In the genomic region with DNA sequence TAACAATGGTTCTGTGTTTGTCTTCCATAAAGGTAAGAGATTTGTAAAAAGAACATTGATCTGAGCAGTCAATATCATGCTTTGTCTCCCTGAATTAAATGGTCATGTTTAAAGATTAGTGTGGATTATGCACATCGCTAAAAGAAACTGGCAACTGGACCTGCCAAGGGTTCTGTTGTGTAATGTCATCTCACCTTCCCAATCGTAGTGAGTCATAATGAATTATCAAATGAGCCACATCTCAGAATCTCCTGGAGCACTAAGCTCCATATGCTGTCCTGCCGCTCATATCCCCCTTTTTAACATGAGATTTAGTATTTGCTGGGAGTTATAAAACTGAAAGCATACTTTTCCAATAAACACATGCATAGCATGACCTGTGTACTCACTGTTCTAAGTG, we compare ENCODE assay signal across 24 cellular contexts.
DNase-seq lines count a peak whose midpoint lies in the region; ATAC-seq, FAIRE-seq and TF ChIP-seq lines count a peak whose summit lies in the region.
"Had no signal": no experiment of that assay in that cellular context is flagged by ENCODE, and none has a peak within 500 bp of the region (broad histone marks: within the 10 kb centered on the region; RNA-seq: fewer than 3 reads in every experiment).

No MANE protein-coding gene starts in this region.

- no peaks in the 10 kb centered on the region for H3K79me2 ChIP-seq in mesendoderm (ENCODE audit: control insufficient read depth, insufficient read depth, low read length)

- WGBS in body of pancreas, 2 donors = 20 to 33% methylated on average over 3 of the region's 3 CpGs
- WGBS in pancreas, 2 donors = 18 to 22% methylated on average over 3 of the region's 3 CpGs
- WGBS in mesendoderm (ENCODE audit: extremely low coverage, insufficient coverage, low lambda C conversion rate) = no CpG with 5 or more reads among the region's 3 CpGs
- WGBS in esophagus squamous epithelium, 2 donors = 48 to 67% methylated on average over 3 of the region's 3 CpGs

- TF ChIP-seq POLR2A in body of pancreas (IDR thresholded peaks at IDR 0.05) (no peak), esophagus squamous epithelium (IDR thresholded peaks at IDR 0.05) (no peak)

- no peaks in the 10 kb centered on the region for H3K27me3 ChIP-seq in body of pancreas
- H3K27me3 ChIP-seq in pancreas = no peaks in the 10 kb centered on the region
- no peaks in the 10 kb centered on the region for H3K27me3 ChIP-seq in mesendoderm (ENCODE audit: insufficient read depth, low read length, poor library complexity)
- no peaks in the 10 kb centered on the region for H3K27me3 ChIP-seq in esophagus squamous epithelium
- H3K27me3 ChIP-seq: BE2C, BLaER1 had no signal

- no peaks in the 10 kb centered on the region for H3K79me1 ChIP-seq in mesendoderm (ENCODE audit: low read length)

- TF ChIP-seq CTCF in body of pancreas (IDR thresholded peaks at IDR 0.05) (no peak), epithelial cell of esophagus (IDR thresholded peaks at IDR 0.05; ENCODE audit: insufficient read depth, low read depth, low read length, missing control alignments) (no peak), pancreas (IDR thresholded peaks at IDR 0.05) (no peak), esophagus squamous epithelium (IDR thresholded peaks at IDR 0.05) (no peak)

- H3K4me3 ChIP-seq in body of pancreas (no peak overlapping the region), epithelial cell of esophagus (ENCODE audit: low read length) (no peak overlapping the region), pancreas (no peak overlapping the region), mesendoderm (ENCODE audit: low read length) (no peak overlapping the region), esophagus squamous epithelium (no peak overlapping the region)
- H3K4me3 ChIP-seq: BLaER1 had no signal

- no peak overlapping the region for H3K4me2 ChIP-seq in mesendoderm (ENCODE audit: low read length)
- H3K4me2 ChIP-seq: BLaER1 had no signal

- H3K56ac ChIP-seq in mesendoderm (ENCODE audit: low read length) = no peak overlapping the region

- no peak for FAIRE-seq in pancreas (lab: Jason Lieb, UNC)
- FAIRE-seq: D721Med, G401.6, GM12891, GM19239 had no signal

- H3K27ac ChIP-seq in body of pancreas (peak overlapping the region in 2 of 4 donors; percentile 10 to 46), pancreas (no peak overlapping the region), mesendoderm (ENCODE audit: low read depth, low read length) (no peak overlapping the region), esophagus squamous epithelium (no peak overlapping the region)
- H3K27ac ChIP-seq: BLaER1 had no signal

- no peak overlapping the region for H4K5ac ChIP-seq in mesendoderm (ENCODE audit: low read length)

- no peak overlapping the region for H2BK120ac ChIP-seq in mesendoderm (ENCODE audit: low read depth, low read length)

- H3K9ac ChIP-seq in mesendoderm (ENCODE audit: low read length) = no peak overlapping the region
- H3K9ac ChIP-seq: BLaER1 had no signal

- no peak overlapping the region for H2BK15ac ChIP-seq in mesendoderm (replicated peaks; ENCODE audit: low read depth)

- H3K18ac ChIP-seq in mesendoderm (ENCODE audit: low read length) = no peak overlapping the region

- H3K36me3 ChIP-seq in body of pancreas (replicated peaks in 1 of 2; ENCODE audit: insufficient read depth in 1 of 2, low read depth in 2 of 2) (no peaks in the 10 kb centered on the region), pancreas (no peaks in the 10 kb centered on the region), mesendoderm (ENCODE audit: control insufficient read depth, insufficient read depth, low read length) (no peaks in the 10 kb centered on the region), esophagus squamous epithelium (no peaks in the 10 kb centered on the region)
- H3K36me3 ChIP-seq: BE2C, BLaER1 had no signal

- H2AK5ac ChIP-seq in mesendoderm (ENCODE audit: low read length) = no peak overlapping the region

- intact Hi-C loops in body of pancreas (cut with DNase I) (no loop called here), pancreas (cut with DNase I) (no loop called here), esophagus squamous epithelium (cut with DNase I) (no loop called here)

- H3K9me3 ChIP-seq in body of pancreas (no peaks in the 10 kb centered on the region), pancreas (no peaks in the 10 kb centered on the region), esophagus squamous epithelium (peaks cover 0 to 4% (median 3%) of the 10 kb centered on the region in 3 donors)
- H3K9me3 ChIP-seq: Caco-2 had no signal

- no peak overlapping the region for H3K4ac ChIP-seq in mesendoderm (ENCODE audit: low read depth, low read length)

- H2BK5ac ChIP-seq in mesendoderm (ENCODE audit: low read length) = no peak overlapping the region

- no peak overlapping the region for H4K8ac ChIP-seq in mesendoderm (ENCODE audit: low read depth, low read length)

- no peak overlapping the region for H3K23ac ChIP-seq in mesendoderm (ENCODE audit: low read length)

- H3K4me1 ChIP-seq in body of pancreas (peaks cover 26% of the 10 kb centered on the region), pancreas (peaks cover 14 to 27% (median 24%) of the 10 kb centered on the region in 3 donors), mesendoderm (ENCODE audit: control insufficient read depth, low read depth, low read length) (no peaks in the 10 kb centered on the region), esophagus squamous epithelium (no peaks in the 10 kb centered on the region)
- H3K4me1 ChIP-seq: BE2C, BLaER1, Caco-2 had no signal

- peak; percentile 63 for ATAC-seq in body of pancreas
- ATAC-seq in pancreas = peak; percentile 57 to 79 (median 66)

- DNase-seq in NCI-H69 (lab: John Stamatoyannopoulos, UW) = peak; percentile 18
- DNase-seq in body of pancreas = peak in 1 of 4 donors; percentile 7
- peak; percentile 3 for DNase-seq in epithelial cell of esophagus (ENCODE audit: low read depth)
- DNase-seq in pancreas = no peak
- DNase-seq in retina = no peak
- DNase-seq in mesendoderm = no peak
- no peak for DNase-seq in COLO668 (lab: John Stamatoyannopoulos, UW; ENCODE audit: unreplicated experiment)
- DNase-seq in esophagus squamous epithelium (lab: John Stamatoyannopoulos, UW) = no peak
- DNase-seq: 8988T; ACHN; BE2C; C1 segment of cervical spinal cord; Caco-2; Calu3; CD4-positive, alpha-beta memory T cell; CD4-positive, CD25-positive, alpha-beta regulatory T cell; CD8-positive, alpha-beta memory T cell; DMS79 treated with DMSO at 0.1 percent for 48 hours; GF-D8 had no signal

Comparison
In these comparisons a context has a peak if more than half of its experiments do, and no peak if none do; other contexts are left out.
1. DNase-seq: peak in NCI-H69 (single experiment) and epithelial cell of esophagus (single experiment); none in pancreas (0 of 6), retina (single experiment), mesendoderm (single experiment), COLO668 (single experiment) and esophagus squamous epithelium (single experiment).